In the genomic region with DNA sequence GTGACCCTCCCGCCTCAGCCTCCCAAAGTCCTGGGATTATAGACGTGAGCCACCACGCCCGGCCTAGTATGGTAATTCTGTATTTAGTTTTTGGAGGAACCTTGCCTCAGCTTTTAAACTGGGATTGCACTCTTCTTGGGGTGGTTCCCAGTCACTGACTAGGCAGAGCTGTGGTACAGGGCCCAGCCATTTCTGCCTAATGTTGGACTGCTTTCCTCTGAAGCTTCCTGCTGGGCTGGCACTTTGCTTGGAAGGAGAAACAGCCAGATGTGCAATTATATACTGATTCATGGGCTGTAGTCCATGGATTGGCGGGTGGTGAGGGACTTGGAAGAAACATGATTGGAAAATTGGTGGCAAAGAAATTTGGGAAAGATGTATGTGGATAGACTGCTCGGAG, we compare ENCODE assay signal across 7 cellular contexts. TPM values are rescaled to one million over a fixed set of nuclear protein-coding genes. Genes with fewer than 3 reads are reported as not detected.
"Had no signal": no experiment of that assay in that cellular context is flagged by ENCODE, and none has a peak within 500 bp of the region (broad histone marks: within the 10 kb centered on the region; RNA-seq: fewer than 3 reads in every experiment).

No MANE protein-coding gene starts in this region.

- H3K4me2 ChIP-seq: GM23338 had no signal

- ATAC-seq: GM23338, HepG2 had no signal

- H3K4me3 ChIP-seq: GM23338 had no signal

- DNase-seq: H9, HCEC 1CT, KBM-7 had no signal

- H2AFZ ChIP-seq: GM23338 had no signal

- H3K27ac ChIP-seq: HL-60 had no signal

RNA-seq across cellular contexts. Expression of a gene that starts 17.6 kb away (rescaled TPM):
- polyA plus RNA-seq: IgD-negative memory B cell had no signal
